12 cellular contexts compared by ENCODE assay signal in genomic region chr17:74846621-74847020, GRCh38. TPM values are rescaled to one million over a fixed set of nuclear protein-coding genes. Genes with fewer than 3 reads are reported as not detected.
"Had no signal": no experiment of that assay in that cellular context is flagged by ENCODE, and none has a peak within 500 bp of the region (broad histone marks: within the 10 kb centered on the region; RNA-seq: fewer than 3 reads in every experiment).

No MANE protein-coding gene starts in this region.

- FAIRE-seq: H1, H54 had no signal

- H2AFZ ChIP-seq: GM23248, GM23338 had no signal

- H3K27ac Mint-ChIP-seq: GM23338, H9, HFFc6 had no signal

- DNase-seq: GM23248, GOT3, H7, H9, HCEC 1CT, HFFc6 had no signal

- H3K9me3 Mint-ChIP-seq: GM23338, H9, HFFc6 had no signal

- H3K36me3 ChIP-seq: HAP-1 had no signal

- H3K4me2 ChIP-seq: GM23338 had no signal

- H3K27ac ChIP-seq: GM23248 had no signal

- ATAC-seq: GM23338, HCT116 had no signal

- H3K4me1 ChIP-seq: HAP-1 had no signal

- H3K4me3 ChIP-seq: GM23248, GM23338, HAP-1 had no signal

- H3K9ac ChIP-seq: GM23248 had no signal

- H3K9me3 ChIP-seq: HAP-1 had no signal

- H3K4me3 Mint-ChIP-seq: GM23338, H9, HFFc6 had no signal

RNA-seq across cellular contexts. Expression of gene GRIN2C, which starts 13.1 kb away (rescaled TPM):
- total RNA-seq: GM23248, H7 had no signal
- polyA plus RNA-seq: GM23248 had no signal

RNA-seq across cellular contexts. Expression of gene FADS6, which starts 46.8 kb away (rescaled TPM):
- total RNA-seq: GM23248, H4, H7, HFFc6 had no signal
- polyA plus RNA-seq: GM23248 had no signal
